1 cellular context compared by ENCODE assay signal in genomic region chr1:52032124-52032784, GRCh38.
TF ChIP-seq lines count a peak whose summit lies in the region.

No MANE protein-coding gene starts in this region.

TF ChIP-seq in GM23338, 12 proteins besides CTCF, POLR2A, EP300 and RAD21:
- TF ChIP-seq ZNF462 (CRISPR knock-in tag; IDR thresholded peaks at IDR 0.05) (no peak), JUNB (IDR thresholded peaks at IDR 0.05; ENCODE audit: unreplicated experiment) (no peak), ZNF114 (CRISPR knock-in tag; IDR thresholded peaks at IDR 0.05) (no peak), ETS1 (IDR thresholded peaks at IDR 0.05) (no peak), POLR2AphosphoS5 (IDR thresholded peaks at IDR 0.05; ENCODE audit: low read depth) (no peak), ZNF331 (CRISPR knock-in tag; IDR thresholded peaks at IDR 0.05; ENCODE audit: low read depth) (no peak), EZH2 (IDR thresholded peaks at IDR 0.05; ENCODE audit: low read depth, unreplicated experiment) (no peak), NANOG (IDR thresholded peaks at IDR 0.05; ENCODE audit: borderline replicate concordance) (no peak), STAT1 (IDR thresholded peaks at IDR 0.05; ENCODE audit: unreplicated experiment) (no peak), CREB1 (CRISPR knock-in tag; IDR thresholded peaks at IDR 0.05; ENCODE audit: low read depth) (no peak), EZH2phosphoT487 (IDR thresholded peaks at IDR 0.05; ENCODE audit: unreplicated experiment) (no peak), REST (IDR thresholded peaks at IDR 0.05; ENCODE audit: unreplicated experiment) (no peak)
TF ChIP-seq in GM23338: peak in this region for 0.
